6 cellular contexts compared by ENCODE assay signal in genomic region chr6:30914854-30915590, GRCh38. TPM values are rescaled to one million over a fixed set of nuclear protein-coding genes. Genes with fewer than 3 reads are reported as not detected.
DNase-seq lines count a peak whose midpoint lies in the region; ATAC-seq and TF ChIP-seq lines count a peak whose summit lies in the region.

No MANE protein-coding gene starts in this region.

- peaks cover 3 to 20% of the 10 kb centered on the region in 2 donors for H3K36me3 Mint-ChIP-seq in activated T-cell treated with anti-CD3 and anti-CD28 coated beads, Interleukin-2, amount 50 U/mL, for 72 hours (ENCODE audit: insufficient read depth in 2 of 2)

- H3K27ac ChIP-seq in lower lobe of right lung = peak overlapping the region; percentile 92

- no peak for DNase-seq in GM06990 (ENCODE audit: extremely low read depth, insufficient read length)
- no peak for DNase-seq in activated T-cell treated with anti-CD3 and anti-CD28 coated beads, Interleukin-2, amount 50 U/mL, for 72 hours
- DNase-seq in lower lobe of right lung = peak; percentile 36
- no peak for DNase-seq in NK-92 (lab: John Stamatoyannopoulos, UW; ENCODE audit: unreplicated experiment)
- DNase-seq in GM13976 (ENCODE audit: low spot score) = no peak
- DNase-seq in NCI-H510A (lab: John Stamatoyannopoulos, UW) = no peak

- intact Hi-C loops in lower lobe of right lung (cut with DNase I) = loop anchor here (10.0 kb wide), 1 partner anchor 160 kb away; no protein-coding TSS in a partner anchor

- TF ChIP-seq CTCF in GM06990 (IDR thresholded peaks at IDR 0.05; ENCODE audit: insufficient read depth, low read length, poor library complexity, severe bottlenecking) (no peak), lower lobe of right lung (IDR thresholded peaks at IDR 0.05) (no peak), GM13976 (IDR thresholded peaks at IDR 0.05; ENCODE audit: borderline replicate concordance, control extremely low read depth, extremely low read depth, insufficient read depth, missing control alignments) (no peak)

- peak overlapping the region; percentile 75 for H3K27ac Mint-ChIP-seq in activated T-cell treated with anti-CD3 and anti-CD28 coated beads, Interleukin-2, amount 50 U/mL, for 72 hours

- H3K27me3 ChIP-seq in GM06990 (replicated peaks; ENCODE audit: control insufficient read depth, insufficient read depth, low read length) (no peaks in the 10 kb centered on the region), lower lobe of right lung (ENCODE audit: low read depth) (no peaks in the 10 kb centered on the region)

- no peaks in the 10 kb centered on the region for H3K9me3 Mint-ChIP-seq in activated T-cell treated with anti-CD3 and anti-CD28 coated beads, Interleukin-2, amount 50 U/mL, for 72 hours

- peaks cover 42% of the 10 kb centered on the region for H3K4me1 Mint-ChIP-seq in activated T-cell treated with anti-CD3 and anti-CD28 coated beads, Interleukin-2, amount 50 U/mL, for 72 hours (ENCODE audit: low read depth)

- H3K27me3 Mint-ChIP-seq in activated T-cell treated with anti-CD3 and anti-CD28 coated beads, Interleukin-2, amount 50 U/mL, for 72 hours (ENCODE audit: low read depth) = no peaks in the 10 kb centered on the region

- H3K36me3 ChIP-seq in GM06990 (ENCODE audit: control insufficient read depth, insufficient read depth, low read length) (peaks cover 31% of the 10 kb centered on the region), lower lobe of right lung (peaks cover 62% of the 10 kb centered on the region)

- H3K4me3 Mint-ChIP-seq in activated T-cell treated with anti-CD3 and anti-CD28 coated beads, Interleukin-2, amount 50 U/mL, for 72 hours = peak overlapping the region; percentile 88 to 95

- peaks cover 43% of the 10 kb centered on the region for H3K4me1 ChIP-seq in lower lobe of right lung

- in situ Hi-C loops in GM13976 (cut with MboI; ENCODE audit: low sequenced_read_pairs, unreplicated experiment) = loop anchor here (5.0 kb wide), 1 partner anchor 162 kb away; no protein-coding TSS in a partner anchor

- H3K4me3 ChIP-seq in GM06990 (replicated peaks; ENCODE audit: low read depth, low read length) (peak overlapping the region; percentile 65), lower lobe of right lung (peak overlapping the region; percentile 71)

- no peaks in the 10 kb centered on the region for H3K9me3 ChIP-seq in lower lobe of right lung

- ATAC-seq in activated T-cell treated with anti-CD3 and anti-CD28 coated beads, Interleukin-2, amount 50 U/mL, for 72 hours (replicated peaks in 1 of 2) = no peak
- peak in 1 of 2 donors; percentile 3 for ATAC-seq in lower lobe of right lung

RNA-seq across cellular contexts. Expression of gene VARS2, which starts 1.0 kb away (rescaled TPM):
- total RNA-seq in activated T-cell treated with anti-CD3 and anti-CD28 coated beads, Interleukin-2, amount 50 U/mL, for 72 hours = 10 to 100 TPM; 47.3 to 54.9 TPM
- total RNA-seq in lower lobe of right lung = 33.0 TPM

RNA-seq across cellular contexts. Expression of gene GTF2H4, which starts 7.0 kb away (rescaled TPM):
- total RNA-seq in activated T-cell treated with anti-CD3 and anti-CD28 coated beads, Interleukin-2, amount 50 U/mL, for 72 hours = 10 to 100 TPM; 43.5 to 46.9 TPM
- total RNA-seq in lower lobe of right lung = 37.1 TPM

RNA-seq across cellular contexts. Expression of gene SFTA2, which starts 16.9 kb away (rescaled TPM):
- total RNA-seq in activated T-cell treated with anti-CD3 and anti-CD28 coated beads, Interleukin-2, amount 50 U/mL, for 72 hours = under 1 TPM in 1 of 2 donors, not detected in 1; 0.31 TPM
- total RNA-seq in lower lobe of right lung = 351 TPM

RNA-seq across cellular contexts. Expression of gene MUCL3, which starts 25.8 kb away (rescaled TPM):
- total RNA-seq in activated T-cell treated with anti-CD3 and anti-CD28 coated beads, Interleukin-2, amount 50 U/mL, for 72 hours = under 1 TPM in 1 of 2 donors, not detected in 1; 0.09 TPM
- 5.3 TPM for total RNA-seq in lower lobe of right lung

RNA-seq across cellular contexts. Expression of gene DDR1, which starts 30.7 kb away (rescaled TPM):
- total RNA-seq in activated T-cell treated with anti-CD3 and anti-CD28 coated beads, Interleukin-2, amount 50 U/mL, for 72 hours = 10 to 100 TPM in 1 of 2 donors, 1 to 10 TPM in 1; 9.4 to 11.6 TPM
- 80.9 TPM for total RNA-seq in lower lobe of right lung

Comparison
In these comparisons a context has a peak if more than half of its experiments do, and no peak if none do; other contexts are left out.
1. RNA of gene SFTA2, which starts 16.9 kb away (total RNA-seq): 351 TPM in lower lobe of right lung (single experiment); 0.31 TPM in activated T-cell treated with anti-CD3 and anti-CD28 coated beads, Interleukin-2, amount 50 U/mL, for 72 hours; every median in the first group is over 100 times any median in the second.